ENCODE assay signal across 30 cellular contexts in genomic region chr12:9957834-9958233, GRCh38. TPM values are rescaled to one million over a fixed set of nuclear protein-coding genes. Genes with fewer than 3 reads are reported as not detected.
DNase-seq lines count a peak whose midpoint lies in the region; ATAC-seq and TF ChIP-seq lines count a peak whose summit lies in the region.
"Had no signal": no experiment of that assay in that cellular context is flagged by ENCODE, and none has a peak within 500 bp of the region (broad histone marks: within the 10 kb centered on the region; RNA-seq: fewer than 3 reads in every experiment).

No MANE protein-coding gene starts in this region.

- no peak overlapping the region for H3K4me3 Mint-ChIP-seq in activated CD4-positive, alpha-beta T cell treated with anti-CD3 and anti-CD28 coated beads, Interleukin-2, amount 10 ng/mL, durations not matched to agents 7 days and 5 days
- H3K4me3 Mint-ChIP-seq in activated T-helper 17 cell treated with anti-CD3 and anti-CD28 coated beads, Interleukin-2, amount 50 U/mL, for 72 hours: peak overlapping the region; percentile 48
- peak overlapping the region in 8 of 10 donors; percentile 0 to 72 (median 34) for H3K4me3 Mint-ChIP-seq in naive thymus-derived CD8-positive, alpha-beta T cell
- H3K4me3 Mint-ChIP-seq: central memory CD8-positive, alpha-beta T cell had no signal

- POLR2A ChIA-PET in activated CD4-positive, alpha-beta T cell treated with anti-CD3 and anti-CD28 coated beads, Interleukin-2, amount 10 ng/mL, durations not matched to agents 7 days and 5 days (lab: Charles Lee): no interaction called here
- POLR2A ChIA-PET in naive thymus-derived CD8-positive, alpha-beta T cell (lab: Charles Lee): no interaction called here
- POLR2A ChIA-PET in GM10248 (lab: Yijun Ruan, JAX): no interaction called here

- H3K36me3 Mint-ChIP-seq in activated CD4-positive, alpha-beta T cell treated with anti-CD3 and anti-CD28 coated beads, Interleukin-2, amount 10 ng/mL, durations not matched to agents 7 days and 5 days (ENCODE audit: low read depth): no peaks in the 10 kb centered on the region
- H3K36me3 Mint-ChIP-seq in activated T-helper 17 cell treated with anti-CD3 and anti-CD28 coated beads, Interleukin-2, amount 50 U/mL, for 72 hours (ENCODE audit: low read depth): no peaks in the 10 kb centered on the region
- H3K36me3 Mint-ChIP-seq in naive thymus-derived CD8-positive, alpha-beta T cell: no peaks in the 10 kb centered on the region

- H3K27ac Mint-ChIP-seq in activated CD4-positive, alpha-beta T cell treated with anti-CD3 and anti-CD28 coated beads, Interleukin-2, amount 10 ng/mL, durations not matched to agents 7 days and 5 days: peak overlapping the region; percentile 2
- peak overlapping the region; percentile 45 for H3K27ac Mint-ChIP-seq in activated T-helper 17 cell treated with anti-CD3 and anti-CD28 coated beads, Interleukin-2, amount 50 U/mL, for 72 hours
- peak overlapping the region in 3 of 10 donors; percentile 12 to 70 (median 27) for H3K27ac Mint-ChIP-seq in naive thymus-derived CD8-positive, alpha-beta T cell

- TF ChIP-seq CTCF in GM10248 (IDR thresholded peaks at IDR 0.05; ENCODE audit: control extremely low read depth, extremely low read depth, low read depth, missing control alignments): no peak

- peaks cover 49% of the 10 kb centered on the region for H3K4me1 Mint-ChIP-seq in activated CD4-positive, alpha-beta T cell treated with anti-CD3 and anti-CD28 coated beads, Interleukin-2, amount 10 ng/mL, durations not matched to agents 7 days and 5 days
- peaks cover 14% of the 10 kb centered on the region for H3K4me1 Mint-ChIP-seq in activated T-helper 17 cell treated with anti-CD3 and anti-CD28 coated beads, Interleukin-2, amount 50 U/mL, for 72 hours
- peaks cover 9 to 49% (median 36%) of the 10 kb centered on the region in 4 donors for H3K4me1 Mint-ChIP-seq in naive thymus-derived CD8-positive, alpha-beta T cell

- ATAC-seq in activated T-helper 17 cell treated with anti-CD3 and anti-CD28 coated beads, Interleukin-2, amount 50 U/mL, for 72 hours (replicated peaks): peak; percentile 52
- ATAC-seq in naive thymus-derived CD8-positive, alpha-beta T cell: peak in 1 of 2 donors; percentile 76
- ATAC-seq in GM19035 (IDR thresholded peaks at IDR 0.05; ENCODE audit: unreplicated experiment): no peak
- ATAC-seq in HG02973 (IDR thresholded peaks at IDR 0.05; ENCODE audit: unreplicated experiment): no peak
- ATAC-seq: activated CD4-positive, CD25-positive, alpha-beta regulatory T cell treated with anti-CD3 and anti-CD28 coated beads, Interleukin-2, amount 50 U/mL, for 24 hours; K562 had no signal

- in situ Hi-C loops in KBM-7 (cut with MboI; ENCODE audit: low pct_unique_long_range_greater_than_20kb, low sequenced_read_pairs): no loop called here

- H3K9me3 Mint-ChIP-seq in activated CD4-positive, alpha-beta T cell treated with anti-CD3 and anti-CD28 coated beads, Interleukin-2, amount 10 ng/mL, durations not matched to agents 7 days and 5 days: no peaks in the 10 kb centered on the region
- no peaks in the 10 kb centered on the region for H3K9me3 Mint-ChIP-seq in activated T-helper 17 cell treated with anti-CD3 and anti-CD28 coated beads, Interleukin-2, amount 50 U/mL, for 72 hours
- peaks cover 0 to 1% (median 0%) of the 10 kb centered on the region in 9 donors for H3K9me3 Mint-ChIP-seq in naive thymus-derived CD8-positive, alpha-beta T cell
- H3K9me3 Mint-ChIP-seq: central memory CD8-positive, alpha-beta T cell had no signal

- H3K27me3 Mint-ChIP-seq in activated CD4-positive, alpha-beta T cell treated with anti-CD3 and anti-CD28 coated beads, Interleukin-2, amount 10 ng/mL, durations not matched to agents 7 days and 5 days: peaks cover 1% of the 10 kb centered on the region
- H3K27me3 Mint-ChIP-seq in activated T-helper 17 cell treated with anti-CD3 and anti-CD28 coated beads, Interleukin-2, amount 50 U/mL, for 72 hours: no peaks in the 10 kb centered on the region
- no peaks in the 10 kb centered on the region for H3K27me3 Mint-ChIP-seq in naive thymus-derived CD8-positive, alpha-beta T cell
- H3K27me3 Mint-ChIP-seq: central memory CD8-positive, alpha-beta T cell had no signal

- DNase-seq in activated CD4-positive, alpha-beta T cell treated with anti-CD3 and anti-CD28 coated beads, Interleukin-2, amount 10 ng/mL, durations not matched to agents 7 days and 5 days: peak; percentile 16
- DNase-seq in activated CD4-positive, alpha-beta T cell treated with anti-CD3 and anti-CD28 coated beads, Interleukin-2, amount 50 U/mL, for 1 hour: no peak
- DNase-seq in KBM-7 (peak; percentile 22), GM10248 (ENCODE audit: extremely low spot score) (no peak)
- DNase-seq in naive thymus-derived CD8-positive, alpha-beta T cell: peak in 1 of 10 donors; percentile 32
- DNase-seq: Caco-2, HCEC 1CT, hypothalamus, left ventricle myocardium inferior, MG63, NCI-H1417, NCI-H2081, NCI-H226, NCI-H748 treated with DMSO at 0.1 percent for 48 hours, SJCRH30, transverse colon had no signal

- CTCF ChIA-PET in activated CD4-positive, alpha-beta T cell treated with anti-CD3 and anti-CD28 coated beads, Interleukin-2, amount 10 ng/mL, durations not matched to agents 7 days and 5 days (lab: Charles Lee): interaction anchor here (1.0 kb wide), 1 partner anchor 11 kb away, joined by 3 read pairs; no protein-coding TSS in a partner anchor
- CTCF ChIA-PET in GM10248 (lab: Yijun Ruan, JAX): no interaction called here

RNA-seq across cellular contexts. Expression of gene CLEC12A, which starts 13.4 kb away (rescaled TPM):
- total RNA-seq in activated CD4-positive, alpha-beta T cell treated with anti-CD3 and anti-CD28 coated beads, Interleukin-2, amount 10 ng/mL, durations not matched to agents 7 days and 5 days: under 1 TPM; 0.52 to 0.83 TPM
- under 1 TPM in 1 of 2 donors, not detected in 1; 0.39 TPM for total RNA-seq in activated T-helper 17 cell treated with anti-CD3 and anti-CD28 coated beads, Interleukin-2, amount 50 U/mL, for 72 hours
- total RNA-seq in naive thymus-derived CD8-positive, alpha-beta T cell: not detected
- under 1 TPM in 2 of 3 donors, not detected in 1; 0.15 to 0.31 TPM for polyA plus RNA-seq in naive thymus-derived CD8-positive, alpha-beta T cell
- total RNA-seq: Caco-2, endothelial cell of umbilical vein, fibroblast of lung, HT1080, K562, myocyte, SJCRH30 had no signal
- polyA plus RNA-seq: endothelial cell of umbilical vein, fibroblast of lung, K562 had no signal

RNA-seq across cellular contexts. Expression of gene CLEC2A, which starts 25.7 kb away (rescaled TPM):
- total RNA-seq in activated CD4-positive, alpha-beta T cell treated with anti-CD3 and anti-CD28 coated beads, Interleukin-2, amount 10 ng/mL, durations not matched to agents 7 days and 5 days: not detected
- not detected for total RNA-seq in activated T-helper 17 cell treated with anti-CD3 and anti-CD28 coated beads, Interleukin-2, amount 50 U/mL, for 72 hours
- not detected for total RNA-seq in naive thymus-derived CD8-positive, alpha-beta T cell
- polyA plus RNA-seq in naive thymus-derived CD8-positive, alpha-beta T cell: not detected
- total RNA-seq: A172, Caco-2, endothelial cell of umbilical vein, fibroblast of lung, HT1080, K562, left ventricle myocardium inferior, mesenteric fat pad, myocyte, omental fat pad, SJCRH30, skeletal muscle tissue, transverse colon had no signal
- polyA plus RNA-seq: endothelial cell of umbilical vein, fibroblast of lung, K562 had no signal

RNA-seq across cellular contexts. Expression of gene CLEC1B, which starts 41.1 kb away (rescaled TPM):
- total RNA-seq in activated CD4-positive, alpha-beta T cell treated with anti-CD3 and anti-CD28 coated beads, Interleukin-2, amount 10 ng/mL, durations not matched to agents 7 days and 5 days: not detected
- total RNA-seq in activated T-helper 17 cell treated with anti-CD3 and anti-CD28 coated beads, Interleukin-2, amount 50 U/mL, for 72 hours: not detected
- total RNA-seq in naive thymus-derived CD8-positive, alpha-beta T cell: not detected
- polyA plus RNA-seq in naive thymus-derived CD8-positive, alpha-beta T cell: not detected
- total RNA-seq: A172, Caco-2, endothelial cell of umbilical vein, fibroblast of lung, HT1080, K562, left ventricle myocardium inferior, mesenteric fat pad, myocyte, omental fat pad, SJCRH30, skeletal muscle tissue, transverse colon had no signal
- polyA plus RNA-seq: endothelial cell of umbilical vein, fibroblast of lung, K562 had no signal

RNA-seq across cellular contexts. Expression of gene CLEC12B, which starts 52.6 kb away (rescaled TPM):
- under 1 TPM in 1 of 2 experiments, not detected in 1; 0.19 TPM for total RNA-seq in activated CD4-positive, alpha-beta T cell treated with anti-CD3 and anti-CD28 coated beads, Interleukin-2, amount 10 ng/mL, durations not matched to agents 7 days and 5 days
- not detected for total RNA-seq in activated T-helper 17 cell treated with anti-CD3 and anti-CD28 coated beads, Interleukin-2, amount 50 U/mL, for 72 hours
- not detected for total RNA-seq in naive thymus-derived CD8-positive, alpha-beta T cell
- not detected for polyA plus RNA-seq in naive thymus-derived CD8-positive, alpha-beta T cell
- total RNA-seq: Caco-2, fibroblast of lung, K562, left ventricle myocardium inferior, myocyte, SJCRH30, skeletal muscle tissue, transverse colon had no signal
- polyA plus RNA-seq: K562 had no signal

Comparison
In these comparisons a context has a peak if more than half of its experiments do, and no peak if none do; other contexts are left out.
1. DNase-seq: peak in activated CD4-positive, alpha-beta T cell treated with anti-CD3 and anti-CD28 coated beads, Interleukin-2, amount 10 ng/mL, durations not matched to agents 7 days and 5 days (single experiment) and KBM-7 (single experiment); none in activated CD4-positive, alpha-beta T cell treated with anti-CD3 and anti-CD28 coated beads, Interleukin-2, amount 50 U/mL, for 1 hour (single experiment) and GM10248 (single experiment).